ENCODE assay signal across 1 cellular context in the genomic region with DNA sequence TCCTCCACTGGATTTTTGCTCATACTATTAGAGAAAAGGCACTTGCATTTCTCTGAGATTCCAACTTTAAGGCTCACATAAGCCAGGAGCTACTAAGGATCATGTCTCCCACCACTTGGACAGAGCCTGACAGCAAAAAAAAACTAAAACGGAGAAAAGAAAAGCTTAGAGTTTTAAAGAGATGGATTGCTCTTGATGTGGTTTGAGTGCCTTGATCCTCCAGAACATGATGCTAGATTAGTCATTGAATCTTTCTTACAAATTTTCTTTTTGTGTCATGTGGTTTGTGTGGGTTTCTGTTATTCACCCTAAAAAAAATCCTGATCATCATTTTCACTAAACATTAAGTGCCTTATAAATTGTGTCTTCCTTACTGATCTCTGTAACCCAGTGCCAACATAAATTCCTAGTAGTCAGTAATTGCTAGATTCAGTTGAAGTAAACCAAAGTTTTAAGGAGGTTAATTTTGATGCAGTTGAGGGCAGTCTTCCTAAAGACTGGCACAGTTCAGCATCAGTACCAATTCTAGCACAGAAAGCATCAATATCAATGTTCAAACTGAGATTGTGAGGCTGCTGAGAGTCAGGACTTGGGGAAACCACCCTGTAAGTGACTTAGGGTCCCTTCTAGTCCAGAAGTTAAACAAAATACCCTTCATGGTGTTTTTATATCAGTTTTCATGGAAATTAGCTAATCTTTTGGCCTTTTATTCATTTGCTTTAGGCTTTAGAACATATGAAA.
TF ChIP-seq lines count a peak whose summit lies in the region.

No MANE protein-coding gene starts in this region.

TF ChIP-seq in HEK293T, 16 proteins besides CTCF, POLR2A, EP300 and RAD21 (continued from another document):
- no peak for TF ChIP-seq PKNOX1 (IDR thresholded peaks at IDR 0.05)
- no peak for TF ChIP-seq SP1 (IDR thresholded peaks at IDR 0.05)
